In the genomic region with DNA sequence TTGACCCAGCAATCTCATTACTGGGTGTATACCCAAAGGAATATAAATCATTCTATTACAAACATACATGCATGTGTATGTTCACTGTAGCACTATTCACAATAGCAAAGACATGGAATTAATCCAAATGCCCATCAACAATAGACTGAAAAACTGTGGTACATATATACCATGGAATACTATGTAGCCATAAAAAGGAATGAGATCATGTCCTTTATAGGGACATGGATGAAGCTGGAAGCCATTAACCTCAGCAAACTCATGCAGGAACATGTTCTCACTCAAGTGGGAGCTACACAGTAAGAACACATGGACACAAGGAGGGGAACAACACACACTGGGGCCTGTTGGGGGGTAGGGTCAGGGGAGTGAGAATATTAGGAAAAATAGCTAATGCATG, we compare ENCODE assay signal across 1 cellular context.
TF ChIP-seq lines count a peak whose summit lies in the region.

No MANE protein-coding gene starts in this region.

TF ChIP-seq in HEK293, 187 proteins besides CTCF, POLR2A, EP300 and RAD21:
- TF ChIP-seq ZNF146 (tag by site-specific recombination; IDR thresholded peaks at IDR 0.05): peak; percentile 98
- TF ChIP-seq, protein P1, sequence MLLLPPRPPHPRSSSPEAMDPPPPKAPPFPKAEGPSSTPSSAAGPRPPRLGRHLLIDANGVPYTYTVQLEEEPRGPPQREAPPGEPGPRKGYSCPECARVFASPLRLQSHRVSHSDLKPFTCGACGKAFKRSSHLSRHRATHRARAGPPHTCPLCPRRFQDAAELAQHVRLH (tag by site-specific recombination; IDR thresholded peaks at IDR 0.05): peak; percentile 83
- TF ChIP-seq, protein P2, sequence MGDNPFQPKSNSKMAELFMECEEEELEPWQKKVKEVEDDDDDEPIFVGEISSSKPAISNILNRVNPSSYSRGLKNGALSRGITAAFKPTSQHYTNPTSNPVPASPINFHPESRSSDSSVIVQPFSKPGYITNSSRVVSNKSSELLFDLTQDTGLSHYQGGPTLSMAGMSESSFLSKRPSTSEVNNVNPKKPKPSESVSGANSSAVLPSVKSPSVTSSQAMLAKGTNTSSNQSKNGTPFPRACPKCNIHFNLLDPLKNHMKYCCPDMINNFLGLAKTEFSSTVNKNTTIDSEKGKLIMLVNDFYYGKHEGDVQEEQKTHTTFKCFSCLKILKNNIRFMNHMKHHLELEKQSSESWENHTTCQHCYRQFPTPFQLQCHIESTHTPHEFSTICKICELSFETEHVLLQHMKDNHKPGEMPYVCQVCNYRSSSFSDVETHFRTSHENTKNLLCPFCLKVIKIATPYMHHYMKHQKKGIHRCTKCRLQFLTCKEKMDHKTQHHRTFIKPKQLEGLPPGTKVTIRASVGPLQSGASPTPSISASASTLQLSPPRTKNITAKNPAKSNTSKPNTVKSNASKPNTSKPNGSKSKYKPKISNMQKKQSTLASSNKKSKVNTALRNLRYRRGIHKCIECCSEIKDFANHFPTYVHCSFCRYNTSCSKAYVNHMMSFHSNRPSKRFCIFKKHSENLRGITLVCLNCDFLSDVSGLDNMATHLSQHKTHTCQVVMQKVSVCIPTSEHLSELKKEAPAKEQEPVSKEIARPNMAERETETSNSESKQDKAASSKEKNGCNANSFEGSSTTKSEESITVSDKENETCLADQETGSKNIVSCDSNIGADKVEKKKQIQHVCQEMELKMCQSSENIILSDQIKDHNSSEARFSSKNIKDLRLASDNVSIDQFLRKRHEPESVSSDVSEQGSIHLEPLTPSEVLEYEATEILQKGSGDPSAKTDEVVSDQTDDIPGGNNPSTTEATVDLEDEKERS (tag by site-specific recombination; IDR thresholded peaks at IDR 0.05): 0 out of 2 replicates have a peak, but pooled peaks have one; percentile 53
